8 cellular contexts compared by ENCODE assay signal in the genomic region with DNA sequence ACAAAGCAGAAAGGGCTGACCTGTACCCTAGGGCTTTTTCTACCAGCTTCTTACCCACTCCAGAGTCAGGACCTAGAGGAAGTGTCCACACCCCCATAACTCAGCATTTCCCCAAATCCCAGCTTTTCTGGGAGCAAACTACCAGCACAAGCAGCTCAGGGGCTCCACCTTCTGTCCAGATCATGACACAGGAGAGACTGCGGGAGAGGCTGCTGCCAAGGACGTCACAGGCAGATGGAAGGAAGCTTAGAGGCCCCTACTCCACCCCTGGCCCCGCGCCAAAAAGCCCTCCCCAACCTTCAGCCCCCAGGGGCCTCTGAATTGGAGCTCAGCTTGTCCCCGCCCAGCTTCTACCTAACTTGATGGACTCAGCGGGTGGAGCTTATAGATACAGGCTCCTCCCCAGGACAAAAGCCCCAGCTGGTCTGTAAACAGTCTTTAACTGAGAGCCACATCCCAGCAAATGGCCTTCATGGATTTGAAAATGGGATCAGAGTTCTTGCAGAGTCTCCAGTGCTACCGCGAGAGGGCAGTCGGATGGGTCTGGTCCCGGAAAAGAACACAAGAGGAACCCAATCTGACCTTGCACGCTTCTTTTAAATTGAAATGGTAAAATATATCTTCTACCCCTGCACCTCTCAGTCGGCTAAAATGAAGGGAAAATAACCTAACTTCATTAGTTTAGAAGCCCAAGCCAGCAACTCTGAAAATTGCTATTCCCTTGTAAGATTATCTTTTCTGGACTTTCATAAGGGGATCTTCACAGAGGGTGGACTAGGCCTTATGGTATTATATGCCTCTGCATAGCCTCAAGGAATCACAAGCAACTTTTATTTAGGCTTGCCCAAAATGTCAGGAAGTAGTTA. TPM values are rescaled to one million over a fixed set of nuclear protein-coding genes. Genes with fewer than 3 reads are reported as not detected.
DNase-seq lines count a peak whose midpoint lies in the region; ATAC-seq and TF ChIP-seq lines count a peak whose summit lies in the region.

No MANE protein-coding gene starts in this region.

- peaks cover 64% of the 10 kb centered on the region for H3K4me1 Mint-ChIP-seq in activated CD4-positive, alpha-beta T cell treated with anti-CD3 and anti-CD28 coated beads, Interleukin-2, amount 10 ng/mL, durations not matched to agents 7 days and 5 days

- peak overlapping the region; percentile 95 for H3K4me2 ChIP-seq in BLaER1

- H3K4me1 ChIP-seq in BLaER1 (peaks cover 49% of the 10 kb centered on the region), left lung (peaks cover 23 to 56% of the 10 kb centered on the region in 2 donors)

- peak overlapping the region; percentile 87 for H3K4me3 ChIP-seq in BLaER1
- peak overlapping the region; percentile 82 to 90 for H3K4me3 ChIP-seq in left lung

- CTCF ChIA-PET in activated CD4-positive, alpha-beta T cell treated with anti-CD3 and anti-CD28 coated beads, Interleukin-2, amount 10 ng/mL, durations not matched to agents 7 days and 5 days (lab: Charles Lee), result interaction anchor here (0.5 to 4.8 kb wide), 21 partner anchors 9 to 370 kb away, joined by 3 to 27 read pairs (median 5); partner anchors contain the start of genes ATP5F1B, COQ10A, PAN2 and STAT2

- ATAC-seq in HG03442 (IDR thresholded peaks at IDR 0.05; ENCODE audit: unreplicated experiment) (peak; percentile 49), left lung (peak; percentile 75)

- H3K36me3 Mint-ChIP-seq in activated CD4-positive, alpha-beta T cell treated with anti-CD3 and anti-CD28 coated beads, Interleukin-2, amount 10 ng/mL, durations not matched to agents 7 days and 5 days (ENCODE audit: low read depth), result peaks cover 31% of the 10 kb centered on the region

- no peaks in the 10 kb centered on the region for H3K27me3 ChIP-seq in BLaER1
- no peaks in the 10 kb centered on the region for H3K27me3 ChIP-seq in left lung

- peak overlapping the region; percentile 94 for H3K4me3 Mint-ChIP-seq in activated CD4-positive, alpha-beta T cell treated with anti-CD3 and anti-CD28 coated beads, Interleukin-2, amount 10 ng/mL, durations not matched to agents 7 days and 5 days

- no peaks in the 10 kb centered on the region for H3K9me3 ChIP-seq in BLaER1
- H3K9me3 ChIP-seq in left lung, result no peaks in the 10 kb centered on the region

- peak overlapping the region; percentile 97 for H3K27ac Mint-ChIP-seq in activated CD4-positive, alpha-beta T cell treated with anti-CD3 and anti-CD28 coated beads, Interleukin-2, amount 10 ng/mL, durations not matched to agents 7 days and 5 days

- peak; percentile 47 to 61 for TF ChIP-seq CTCF in left lung (IDR thresholded peaks at IDR 0.05)

- H3K9ac ChIP-seq in BLaER1, result peak overlapping the region; percentile 87

- H3K9me3 Mint-ChIP-seq in activated CD4-positive, alpha-beta T cell treated with anti-CD3 and anti-CD28 coated beads, Interleukin-2, amount 10 ng/mL, durations not matched to agents 7 days and 5 days, result no peaks in the 10 kb centered on the region

- H3K27ac ChIP-seq in BLaER1, result peak overlapping the region; percentile 88
- H3K27ac ChIP-seq in left lung, result peak overlapping the region; percentile 93 to 97

- POLR2A ChIA-PET in activated CD4-positive, alpha-beta T cell treated with anti-CD3 and anti-CD28 coated beads, Interleukin-2, amount 10 ng/mL, durations not matched to agents 7 days and 5 days (lab: Charles Lee), result interaction anchor here (0.8 to 2.0 kb wide), 2 partner anchors 8 to 51 kb away, joined by 3 to 6 read pairs; partner anchors contain the start of gene PTGES3

- peak; percentile 88 for DNase-seq in GM19238 (ENCODE audit: insufficient read length, low spot score)
- DNase-seq in NCI-H510A treated with DMSO at 0.1 percent for 48 hours (lab: John Stamatoyannopoulos, UW), result peak; percentile 97
- DNase-seq in activated CD4-positive, alpha-beta T cell treated with anti-CD3 and anti-CD28 coated beads, Interleukin-2, amount 10 ng/mL, durations not matched to agents 7 days and 5 days, result peak; percentile 94
- DNase-seq in dedifferentiated amniotic fluid mesenchymal stem cell (ENCODE audit: extremely low spot score), result peak; percentile 100
- peak; percentile 92 to 98 for DNase-seq in left lung
- DNase-seq in stimulated activated CD4-positive, alpha-beta T cell treated with anti-CD3 and anti-CD28 coated beads, Interleukin-4, amount 100 ng/mL, for 1 hour, result peak; percentile 86

- H3K27me3 Mint-ChIP-seq in activated CD4-positive, alpha-beta T cell treated with anti-CD3 and anti-CD28 coated beads, Interleukin-2, amount 10 ng/mL, durations not matched to agents 7 days and 5 days, result no peaks in the 10 kb centered on the region

- peaks cover 48% of the 10 kb centered on the region for H3K36me3 ChIP-seq in BLaER1
- H3K36me3 ChIP-seq in left lung, result peaks cover 6 to 45% of the 10 kb centered on the region in 2 donors

- H4K20me1 ChIP-seq in BLaER1, result peaks cover 69% of the 10 kb centered on the region

- intact Hi-C loops in left lung (cut with DNase I), result no loop called here

RNA-seq across cellular contexts. Expression of gene BAZ2A, which starts 6.8 kb away (rescaled TPM):
- 100 to 1,000 TPM in 1 of 2 experiments, 10 to 100 TPM in 1; 98.4 to 116 TPM for total RNA-seq in activated CD4-positive, alpha-beta T cell treated with anti-CD3 and anti-CD28 coated beads, Interleukin-2, amount 10 ng/mL, durations not matched to agents 7 days and 5 days
- total RNA-seq in left lung, result 10 to 100 TPM; 91.0 to 96.0 TPM

RNA-seq across cellular contexts. Expression of gene ATP5F1B, which starts 8.9 kb away (rescaled TPM):
- 100 to 1,000 TPM; 506 to 539 TPM for total RNA-seq in activated CD4-positive, alpha-beta T cell treated with anti-CD3 and anti-CD28 coated beads, Interleukin-2, amount 10 ng/mL, durations not matched to agents 7 days and 5 days
- 100 to 1,000 TPM; 433 to 487 TPM for total RNA-seq in left lung

RNA-seq across cellular contexts. Expression of gene PTGES3, which starts 51.2 kb away (rescaled TPM):
- 100 to 1,000 TPM; 218 to 236 TPM for total RNA-seq in activated CD4-positive, alpha-beta T cell treated with anti-CD3 and anti-CD28 coated beads, Interleukin-2, amount 10 ng/mL, durations not matched to agents 7 days and 5 days
- 100 to 1,000 TPM; 164 to 210 TPM for total RNA-seq in left lung

Comparison
In these comparisons a context has a peak if more than half of its experiments do, and no peak if none do; other contexts are left out.
1. Peak in every context shown above with its lines: DNase-seq, ATAC-seq, H3K4me3 ChIP-seq and H3K27ac ChIP-seq.